8 cellular contexts compared by ENCODE assay signal in the genomic region with DNA sequence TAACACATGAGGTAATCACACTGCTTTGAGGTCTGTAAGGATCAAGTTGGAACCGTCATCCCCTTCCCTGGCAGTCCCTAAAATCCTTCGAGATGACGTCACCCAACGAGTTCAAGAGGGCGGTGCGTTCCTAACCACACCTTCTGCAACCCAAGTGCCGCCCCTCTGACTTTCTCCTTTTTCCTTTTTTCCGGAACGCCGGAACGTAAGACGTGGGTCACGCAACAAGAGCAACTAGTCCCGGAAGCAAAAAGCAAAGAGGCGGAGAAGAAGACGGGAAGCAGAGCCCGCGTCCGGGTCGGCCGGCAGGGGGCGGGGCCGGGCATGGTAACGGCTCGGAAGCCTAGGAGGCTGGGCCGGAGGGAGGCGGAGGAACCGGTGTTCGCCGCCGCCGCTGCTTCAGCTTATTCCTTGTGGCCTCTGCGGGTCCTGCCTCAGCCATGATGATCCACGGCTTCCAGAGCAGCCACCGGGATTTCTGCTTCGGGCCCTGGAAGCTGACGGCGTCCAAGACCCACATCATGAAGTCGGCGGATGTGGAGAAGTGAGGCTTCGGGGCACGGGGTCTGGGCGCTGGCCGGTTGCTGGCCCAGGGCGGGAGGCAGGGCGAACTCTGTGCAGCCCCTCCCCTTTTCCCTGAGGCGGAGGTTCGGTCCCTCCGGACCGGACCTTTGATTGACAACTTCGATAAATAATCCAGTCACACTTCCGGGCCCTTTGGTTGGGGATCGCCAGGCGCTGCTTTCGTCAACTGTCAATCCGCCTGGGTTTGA. TPM values are rescaled to one million over a fixed set of nuclear protein-coding genes. Genes with fewer than 3 reads are reported as not detected.
DNase-seq lines count a peak whose midpoint lies in the region; ATAC-seq and TF ChIP-seq lines count a peak whose summit lies in the region.

A gene (plus strand): TSS at position 325 of the 773 bp plus-strand sequence. CDS start 116 bp downstream, at position 441.

- DNase-seq in Calu3 (peak; percentile 99), HUDEP-2 (lab: John Stamatoyannopoulos, UW; ENCODE audit: unreplicated experiment in 76 of 76) (peak; percentile 32 to 97 (median 90)), NOMO-1 treated with dmso at 0.1 percent for 144 hours (lab: John Stamatoyannopoulos, UW; ENCODE audit: unreplicated experiment) (peak; percentile 95), mesenteric fat pad (ENCODE audit: low spot score) (peak; percentile 97)
- DNase-seq in activated CD8-positive, alpha-beta memory T cell treated with anti-CD3 and anti-CD28 coated beads, Interleukin-2, amount 10 ng/mL, durations not matched to agents 7 days and 5 days: peak; percentile 97
- peak; percentile 89 for DNase-seq in stimulated activated CD8-positive, alpha-beta memory T cell treated with anti-CD3 and anti-CD28 coated beads, Interleukin-15, amount 100 ng/mL, for 24 hours (ENCODE audit: low read depth)

- BruUV-seq in Calu3 (replicated peaks; lab: Mats Ljungman, UMichigan): no TSS peak

- no peaks in the 10 kb centered on the region for H3K4me1 Mint-ChIP-seq in Calu3 (ENCODE audit: low read depth, unreplicated experiment)
- H3K4me1 Mint-ChIP-seq in activated CD8-positive, alpha-beta memory T cell treated with anti-CD3 and anti-CD28 coated beads, Interleukin-2, amount 10 ng/mL, durations not matched to agents 7 days and 5 days: peaks cover 9% of the 10 kb centered on the region

- CTCF ChIA-PET in Calu3 (lab: Charles Lee): interaction anchor here (1.0 kb wide), 1 partner anchor 47 kb away, joined by 4 read pairs; a partner anchor contains a TSS
- CTCF ChIA-PET in activated CD8-positive, alpha-beta memory T cell treated with anti-CD3 and anti-CD28 coated beads, Interleukin-2, amount 10 ng/mL, durations not matched to agents 7 days and 5 days (lab: Charles Lee): interaction anchor here (1.5 to 2.1 kb wide), 2 partner anchors 11 to 48 kb away, joined by 3 to 8 read pairs; a partner anchor contains a TSS

- no peaks in the 10 kb centered on the region for H3K36me3 Mint-ChIP-seq in Calu3 (ENCODE audit: insufficient read depth, unreplicated experiment)
- H3K36me3 Mint-ChIP-seq in activated CD8-positive, alpha-beta memory T cell treated with anti-CD3 and anti-CD28 coated beads, Interleukin-2, amount 10 ng/mL, durations not matched to agents 7 days and 5 days: peaks cover 1% of the 10 kb centered on the region

- H3K4me3 Mint-ChIP-seq in Calu3 (ENCODE audit: low read depth, unreplicated experiment): no peak within 1 kb of the TSS
- no peak within 1 kb of the TSS for H3K4me3 Mint-ChIP-seq in activated CD8-positive, alpha-beta memory T cell treated with anti-CD3 and anti-CD28 coated beads, Interleukin-2, amount 10 ng/mL, durations not matched to agents 7 days and 5 days

- TF ChIP-seq CTCF in Calu3 (IDR thresholded peaks at IDR 0.05; ENCODE audit: unreplicated experiment): peak; percentile 83

- in situ Hi-C loops in endometrial microvascular endothelial cells (cut with HindIII; ENCODE audit: inconsistent ontology term, low pct_unique_long_range_greater_than_20kb, low sequenced_read_pairs): no loop called here

- intact Hi-C loops in Calu3 (cut with micrococcal nuclease; ENCODE audit: unreplicated experiment): loop anchor here (2.0 kb wide), 1 partner anchor 50 kb away; no protein-coding TSS in a partner anchor

- peak; percentile 91 for ATAC-seq in GM21381 (IDR thresholded peaks at IDR 0.05; ENCODE audit: unreplicated experiment)
- ATAC-seq in activated CD8-positive, alpha-beta memory T cell treated with anti-CD3 and anti-CD28 coated beads, Interleukin-2, amount 10 ng/mL, durations not matched to agents 7 days and 5 days: peak; percentile 95

- no peaks in the 10 kb centered on the region for H3K27me3 Mint-ChIP-seq in Calu3 (ENCODE audit: unreplicated experiment)
- no peaks in the 10 kb centered on the region for H3K27me3 Mint-ChIP-seq in activated CD8-positive, alpha-beta memory T cell treated with anti-CD3 and anti-CD28 coated beads, Interleukin-2, amount 10 ng/mL, durations not matched to agents 7 days and 5 days

- no peak within 1 kb of the TSS for H3K27ac Mint-ChIP-seq in Calu3 (ENCODE audit: unreplicated experiment)
- H3K27ac Mint-ChIP-seq in activated CD8-positive, alpha-beta memory T cell treated with anti-CD3 and anti-CD28 coated beads, Interleukin-2, amount 10 ng/mL, durations not matched to agents 7 days and 5 days: no peak within 1 kb of the TSS

- no peaks in the 10 kb centered on the region for H3K9me3 Mint-ChIP-seq in Calu3 (ENCODE audit: low read depth, unreplicated experiment)
- H3K9me3 Mint-ChIP-seq in activated CD8-positive, alpha-beta memory T cell treated with anti-CD3 and anti-CD28 coated beads, Interleukin-2, amount 10 ng/mL, durations not matched to agents 7 days and 5 days (ENCODE audit: low read depth): no peaks in the 10 kb centered on the region

RNA-seq across cellular contexts. Expression of the gene that starts here (rescaled TPM):
- total RNA-seq in Calu3 (2022): 36.6 and 41.6 TPM in 2 replicates
- 10 to 100 TPM; 41.4 to 52.1 TPM for total RNA-seq in activated CD8-positive, alpha-beta memory T cell treated with anti-CD3 and anti-CD28 coated beads, Interleukin-2, amount 10 ng/mL, durations not matched to agents 7 days and 5 days
- total RNA-seq in endometrial microvascular endothelial cells (ENCODE audit: inconsistent ontology term): 29.9 TPM
- total RNA-seq in mesenteric fat pad: 29.9 TPM

Comparison
In these comparisons a context has a peak if more than half of its experiments do, and no peak if none do; other contexts are left out.
1. Peak in every context shown above with its lines: DNase-seq and ATAC-seq.